14 cellular contexts compared by ENCODE assay signal in genomic region chr1:92441316-92442311, GRCh38. TPM values are rescaled to one million over a fixed set of nuclear protein-coding genes. Genes with fewer than 3 reads are reported as not detected.
A peak's percentile ranks its signal among the peaks of the same experiment; 100 is the strongest.
DNase-seq lines count a peak whose midpoint lies in the region; ATAC-seq, FAIRE-seq and TF ChIP-seq lines count a peak whose summit lies in the region.
"Had no signal": no experiment of that assay in that cellular context is flagged by ENCODE, and none has a peak within 500 bp of the region (broad histone marks: within the 10 kb centered on the region; RNA-seq: fewer than 3 reads in every experiment).

No MANE protein-coding gene starts in this region.

- H2AFZ ChIP-seq in K562 (ENCODE audit: low read depth, low read length), result 0 out of 2 replicates have a peak overlapping the region, but pooled peaks have one; percentile 68

- no peak for TF ChIP-seq RAD21 in K562 (CRISPR knock-in tag; conservative IDR thresholded peaks at IDR 0.05 in 1 of 2, IDR thresholded peaks at IDR 0.05 in 1 of 2)

- no peaks in the 10 kb centered on the region for H3K9me3 Mint-ChIP-seq in activated T-helper 17 cell treated with anti-CD3 and anti-CD28 coated beads, Interleukin-2, amount 50 U/mL, for 72 hours

- H3K4me2 ChIP-seq in K562 (ENCODE audit: insufficient read depth, low read length), result no peak overlapping the region

- no peaks in the 10 kb centered on the region for H3K36me3 ChIP-seq in K562 (ENCODE audit: control insufficient read depth, insufficient read depth, low read length)
- no peaks in the 10 kb centered on the region for H3K36me3 ChIP-seq in left lung
- H3K36me3 ChIP-seq: brain microvascular endothelial cell, sigmoid colon had no signal

- peak; percentile 97 for DNase-seq in COLO668 (lab: John Stamatoyannopoulos, UW; ENCODE audit: unreplicated experiment)
- DNase-seq in NCI-H1694 treated with DMSO at 0.1 percent for 48 hours (lab: John Stamatoyannopoulos, UW), result peak; percentile 73
- peak; percentile 19 to 29 (median 25) for DNase-seq in K562 (ENCODE audit: extremely low read depth in 1 of 4, low spot score in 3 of 4)
- no peak for DNase-seq in left lung
- no peak for DNase-seq in dermis blood vessel endothelial cell
- no peak for DNase-seq in NK-92 treated with Interleukin-12 subunit alpha and Interleukin-12 subunit beta, amount 100 ng/mL, for 24 hours (lab: John Stamatoyannopoulos, UW)
- DNase-seq: activated T-cell treated with anti-CD3 and anti-CD28 coated beads, Interleukin-2, amount 50 U/mL, for 1 hour; foreskin fibroblast; KG1; PC-3; sigmoid colon had no signal

- H3K79me2 ChIP-seq in K562 (ENCODE audit: control insufficient read depth, insufficient read depth, low read length), result no peaks in the 10 kb centered on the region

- H3K27me3 Mint-ChIP-seq in activated T-helper 17 cell treated with anti-CD3 and anti-CD28 coated beads, Interleukin-2, amount 50 U/mL, for 72 hours, result no peaks in the 10 kb centered on the region

- no peaks in the 10 kb centered on the region for H3K9me1 ChIP-seq in K562 (ENCODE audit: control insufficient read depth, insufficient read depth, low read length)

- H3K27ac ChIP-seq in K562 (ENCODE audit: extremely low read depth, low read depth, low read length) (no peak overlapping the region), left lung (no peak overlapping the region)
- H3K27ac ChIP-seq: brain microvascular endothelial cell had no signal

- no peak for FAIRE-seq in K562 (lab: Jason Lieb, UNC)

- no TSS peak for BruUV-seq in K562 (replicated peaks; lab: Mats Ljungman, UMichigan)

- peaks cover 4 to 6% of the 10 kb centered on the region in 2 experiments for H3K4me1 ChIP-seq in K562 (replicated peaks in 1 of 2; ENCODE audit: control insufficient read depth in 2 of 2, insufficient read depth in 2 of 2, low read length in 2 of 2)
- H3K4me1 ChIP-seq in left lung, result no peaks in the 10 kb centered on the region
- H3K4me1 ChIP-seq: sigmoid colon had no signal

- in situ Hi-C loops in K562 (cut with MboI), result no loop called here

- 68% methylated on average over 32 of the region's 41 CpGs for WGBS in K562 (ENCODE audit: insufficient coverage, low coverage, missing lambda C conversion rate)

- H3K27me3 ChIP-seq in K562 (ENCODE audit: control insufficient read depth in 2 of 2, insufficient read depth in 2 of 2, low read length in 2 of 2) (no peaks in the 10 kb centered on the region), left lung (no peaks in the 10 kb centered on the region)
- H3K27me3 ChIP-seq: brain microvascular endothelial cell, sigmoid colon had no signal

- no peak for TF ChIP-seq POLR2A in K562 (conservative IDR thresholded peaks at IDR 0.05)

- CTCF ChIA-PET in K562 (lab: Yijun Ruan, JAX; ENCODE audit: low intra/inter-chr PET ratio), result no interaction called here

- TF ChIP-seq CTCF in K562 (IDR thresholded peaks at IDR 0.05 in 2 of 3, conservative IDR thresholded peaks at IDR 0.05 in 1 of 3; ENCODE audit: insufficient read depth in 2 of 3, low read depth in 1 of 3, low read length in 3 of 3) (no peak), left lung (IDR thresholded peaks at IDR 0.05) (no peak)

- no peaks in the 10 kb centered on the region for H4K20me1 ChIP-seq in K562 (replicated peaks; ENCODE audit: control insufficient read depth, insufficient read depth, low read length)

- no peak overlapping the region for H3K4me3 ChIP-seq in K562
- H3K4me3 ChIP-seq in left lung, result no peak overlapping the region

- H3K9me3 ChIP-seq in K562 (replicated peaks; ENCODE audit: control insufficient read depth, insufficient read depth, low read depth, low read length), result no peaks in the 10 kb centered on the region; the same call in 1 of the 2 replicates
- peaks cover 0 to 3% of the 10 kb centered on the region in 2 donors for H3K9me3 ChIP-seq in left lung
- H3K9me3 ChIP-seq: sigmoid colon had no signal

- no peaks in the 10 kb centered on the region for H3K36me3 Mint-ChIP-seq in activated T-helper 17 cell treated with anti-CD3 and anti-CD28 coated beads, Interleukin-2, amount 50 U/mL, for 72 hours (ENCODE audit: low read depth)

- H3K4me3 Mint-ChIP-seq in activated T-helper 17 cell treated with anti-CD3 and anti-CD28 coated beads, Interleukin-2, amount 50 U/mL, for 72 hours, result no peak overlapping the region

- intact Hi-C loops in K562 (cut with micrococcal nuclease), result loop anchor here (10.0 kb wide), 1 partner anchor 127 kb away; no protein-coding TSS in a partner anchor
- intact Hi-C loops in left lung (cut with DNase I), result no loop called here

- no peak overlapping the region for H3K27ac Mint-ChIP-seq in activated T-helper 17 cell treated with anti-CD3 and anti-CD28 coated beads, Interleukin-2, amount 50 U/mL, for 72 hours

- H3K4me1 Mint-ChIP-seq in activated T-helper 17 cell treated with anti-CD3 and anti-CD28 coated beads, Interleukin-2, amount 50 U/mL, for 72 hours, result peaks cover 4% of the 10 kb centered on the region

- no peak for TF ChIP-seq EP300 in K562 (IDR thresholded peaks at IDR 0.05; ENCODE audit: low read length)

- peak; percentile 67; the same call in 2 of the 3 replicates for ATAC-seq in K562
- ATAC-seq in left lung, result peak; percentile 17
- ATAC-seq in activated T-helper 17 cell treated with anti-CD3 and anti-CD28 coated beads, Interleukin-2, amount 50 U/mL, for 72 hours (replicated peaks), result no peak
- no peak for ATAC-seq in HG03159 (IDR thresholded peaks at IDR 0.05; ENCODE audit: unreplicated experiment)
- ATAC-seq: PC-3 had no signal

- no peak overlapping the region for H3K9ac ChIP-seq in K562 (ENCODE audit: insufficient read depth in 1 of 2, low read depth in 2 of 2, low read length in 2 of 2)

- POLR2A ChIA-PET in K562 (lab: Yijun Ruan, JAX), result interaction anchor here (0.6 to 0.7 kb wide), 2 partner anchors 16 to 36 kb away, joined by 3 to 4 read pairs; no protein-coding TSS in a partner anchor

TF ChIP-seq in K562, 482 proteins besides CTCF, POLR2A, EP300 and RAD21 (continues in another document):
- no peak for TF ChIP-seq NCOA4 (IDR thresholded peaks at IDR 0.05; ENCODE audit: partially characterized antibody)
- no peak for TF ChIP-seq CHD2 (IDR thresholded peaks at IDR 0.05; ENCODE audit: low read depth, low read length)
- no peak for TF ChIP-seq CBFB (CRISPR knock-in tag; IDR thresholded peaks at IDR 0.05)
- peak; percentile 30; the same call in 1 of the 2 replicates for TF ChIP-seq ZNF316 (IDR thresholded peaks at IDR 0.05)
- no peak for TF ChIP-seq GABPA (tag; conservative IDR thresholded peaks at IDR 0.05; ENCODE audit: low read depth)
- TF ChIP-seq ZNF586 (CRISPR knock-in tag; conservative IDR thresholded peaks at IDR 0.05), result no peak
- TF ChIP-seq HMGXB4 (CRISPR knock-in tag; IDR thresholded peaks at IDR 0.05), result no peak
- TF ChIP-seq TEAD1 (CRISPR knock-in tag; IDR thresholded peaks at IDR 0.05), result no peak
- no peak for TF ChIP-seq ZNF717 (CRISPR knock-in tag; IDR thresholded peaks at IDR 0.05)
- TF ChIP-seq NRF1 (conservative IDR thresholded peaks at IDR 0.05 in 1 of 2, IDR thresholded peaks at IDR 0.05 in 1 of 2), result peak; percentile 37 to 43; a peak in 3 of 4 replicates
- no peak for TF ChIP-seq ZBTB1 (CRISPR knock-in tag; IDR thresholded peaks at IDR 0.05; ENCODE audit: borderline replicate concordance, low read depth)
- TF ChIP-seq MTA3 (IDR thresholded peaks at IDR 0.05; ENCODE audit: borderline replicate concordance), result no peak
- TF ChIP-seq ZBTB12 (CRISPR knock-in tag; IDR thresholded peaks at IDR 0.05), result no peak

RNA-seq across cellular contexts. Expression of gene GFI1, which starts 45.1 kb away (rescaled TPM):
- total RNA-seq in K562 (2011; cell fraction: chromatin; rRNA removed; ENCODE audit: low replicate concordance), result 1.2 and 1.3 TPM in 2 replicates
- total RNA-seq in K562 (2011; cell fraction: nucleolus; rRNA removed), result 0.53 and 1.5 TPM in 2 replicates
- total RNA-seq in K562 (2011; cell fraction: nucleoplasm; rRNA removed), result 0.38 and 0.51 TPM in 2 replicates
- 0.36 and 0.53 TPM in 2 replicates for total RNA-seq in K562 (2014; rRNA removed)
- total RNA-seq in K562 (2014; rRNA removed; fragmentation: Illumina TruSeq; extraction: Trizol), result 0.29 and 0.36 TPM in 2 replicates
- 0.87 and 1.2 TPM in 2 replicates for total RNA-seq in K562 (2015; rRNA removed; fragmentation: Illumina TruSeq; extraction: Trizol)
- total RNA-seq in K562 (2021), result 0.66 and 0.85 TPM in 2 replicates
- 0.93 and 1.2 TPM in 2 replicates for polyA plus RNA-seq in K562 (2011; rRNA removed)
- 0.67 and 0.84 TPM in 2 replicates for polyA plus RNA-seq in K562 (2011; cell fraction: cytosol; rRNA removed)
- polyA plus RNA-seq in K562 (2011; cell fraction: nucleus; rRNA removed), result 2.8 and 4.6 TPM in 2 replicates
- polyA plus RNA-seq in K562 (2012), result 1.1 and 3.8 TPM in 2 replicates
- 0.40 and 0.46 TPM in 2 replicates for polyA plus RNA-seq in K562 (2014; fragmentation: Illumina TruSeq; extraction: Trizol)
- polyA plus RNA-seq in K562 (2014; fragmentation: Nextera tagmentation; extraction: Ambion mirVana), result under 1 TPM; 0.07 to 0.13 TPM
- polyA plus RNA-seq in K562 (2014; rRNA removed), result 0.45 and 0.68 TPM in 2 replicates
- polyA minus RNA-seq in K562 (2011; rRNA and poly(A)+ RNA removed), result 0.60 and 1.1 TPM in 2 replicates
- polyA minus RNA-seq in K562 (2011; cell fraction: cytosol; rRNA and poly(A)+ RNA removed), result 0.57 TPM in 1 of 2 replicates, not detected in the other
- polyA minus RNA-seq in K562 (2011; cell fraction: nucleus; rRNA and poly(A)+ RNA removed), result 0.67 and 1.6 TPM in 2 replicates
- 1 to 10 TPM; 1.3 to 2.0 TPM for total RNA-seq in left lung
- total RNA-seq in dermis blood vessel endothelial cell, result under 0.01 TPM in 1 of 2 replicates, not detected in the other
- total RNA-seq in activated T-helper 17 cell treated with anti-CD3 and anti-CD28 coated beads, Interleukin-2, amount 50 U/mL, for 72 hours, result 10 to 100 TPM; 33.0 to 38.6 TPM

Comparison
In these comparisons a context has a peak if more than half of its experiments do, and no peak if none do; other contexts are left out.
1. DNase-seq: peak in COLO668 (single experiment), NCI-H1694 treated with DMSO at 0.1 percent for 48 hours (single experiment) and K562 (4 of 4); none in left lung (0 of 2), dermis blood vessel endothelial cell (single experiment) and NK-92 treated with Interleukin-12 subunit alpha and Interleukin-12 subunit beta, amount 100 ng/mL, for 24 hours (single experiment).
2. ATAC-seq: peak in K562 (single experiment) and left lung (single experiment); none in activated T-helper 17 cell treated with anti-CD3 and anti-CD28 coated beads, Interleukin-2, amount 50 U/mL, for 72 hours (single experiment) and HG03159 (single experiment).
3. RNA of gene GFI1, which starts 45.1 kb away (total RNA-seq): 33.0 to 38.6 TPM in activated T-helper 17 cell treated with anti-CD3 and anti-CD28 coated beads, Interleukin-2, amount 50 U/mL, for 72 hours; 1.3 to 2.0 TPM in left lung, 0.29 to 1.5 TPM in K562 and under 0.01 TPM in dermis blood vessel endothelial cell; every median in the first group is over 10 times any median in the second.